Comparison of ENCODE assay signal across 9 cellular contexts in genomic region chr13:21060827-21061076, GRCh38. TPM values are rescaled to one million over a fixed set of nuclear protein-coding genes. Genes with fewer than 3 reads are reported as not detected.
A peak's percentile ranks its signal among the peaks of the same experiment; 100 is the strongest.
DNase-seq lines count a peak whose midpoint lies in the region; FAIRE-seq and TF ChIP-seq lines count a peak whose summit lies in the region.
"Had no signal": no experiment of that assay in that cellular context is flagged by ENCODE, and none has a peak within 500 bp of the region (broad histone marks: within the 10 kb centered on the region; RNA-seq: fewer than 3 reads in every experiment).

No MANE protein-coding gene starts in this region.

- no peak for TF ChIP-seq POLR2A in endothelial cell of umbilical vein (IDR thresholded peaks at IDR 0.05; ENCODE audit: low read depth, low read length)

- H3K4me2 ChIP-seq in endothelial cell of umbilical vein (ENCODE audit: insufficient read depth, low read length) = no peak overlapping the region

- no peaks in the 10 kb centered on the region for H3K36me3 Mint-ChIP-seq in neural crest cell (ENCODE audit: low read depth)
- H3K36me3 Mint-ChIP-seq in activated T-helper 2 cell treated with anti-CD3 and anti-CD28 coated beads, Interferon-gamma antibody, Interleukin-2, Interleukin-4, amounts not matched to agents 10 μg/mL and 5 μg/mL and 100 μg/mL, durations not matched to agents 14 hours and 24 hours and 36 hours (ENCODE audit: low read depth) = no peaks in the 10 kb centered on the region

- H3K9me3 ChIP-seq in HUES6 (ENCODE audit: control insufficient read depth, insufficient read depth, low read depth, low read length) (no peaks in the 10 kb centered on the region), endothelial cell of umbilical vein (replicated peaks; ENCODE audit: control insufficient read depth, insufficient read depth, low read length) (no peaks in the 10 kb centered on the region)

- FAIRE-seq in endothelial cell of umbilical vein (lab: Jason Lieb, UNC) = no peak

- peak overlapping the region; percentile 83 for H3K27ac ChIP-seq in C4-2B
- H3K27ac ChIP-seq in HUES6 (ENCODE audit: low read depth, low read length) = peak overlapping the region; percentile 97; the same call in 1 of the 2 replicates
- peak overlapping the region; percentile 94 for H3K27ac ChIP-seq in endothelial cell of umbilical vein (ENCODE audit: insufficient read depth, low read depth, low read length)

- CTCF ChIA-PET in endothelial cell of umbilical vein (lab: Charles Lee) = interaction anchor here (1.0 to 4.3 kb wide), 6 partner anchors 17 to 117 kb away, joined by 3 to 22 read pairs (median 4); no protein-coding TSS in a partner anchor

- TF ChIP-seq CTCF in C4-2B (conservative IDR thresholded peaks at IDR 0.05) = no peak
- TF ChIP-seq CTCF in endothelial cell of umbilical vein (IDR thresholded peaks at IDR 0.05; ENCODE audit: extremely low read depth in 1 of 2, insufficient read depth in 1 of 2, low read depth in 1 of 2, low read length in 2 of 2) = no peak
- no peak for TF ChIP-seq CTCF in neural crest cell (conservative IDR thresholded peaks at IDR 0.05)

- intact Hi-C loops in endothelial cell of umbilical vein (cut with micrococcal nuclease) = loop anchor here (1.0 to 10.0 kb wide), 7 partner anchors 15 to 286 kb away; partner anchors contain the start of gene EEF1AKMT1
- intact Hi-C loops in activated T-helper 2 cell treated with anti-CD3 and anti-CD28 coated beads, Interferon-gamma antibody, Interleukin-2, Interleukin-4, amounts not matched to agents 10 μg/mL and 5 μg/mL and 100 μg/mL, durations not matched to agents 14 hours and 24 hours and 36 hours (cut with micrococcal nuclease) = loop anchor here (2.0 kb wide), 2 partner anchors 14 to 116 kb away; partner anchors contain the start of genes MRPL57 and SKA3

- H3K4me1 ChIP-seq in HUES6 (ENCODE audit: control insufficient read depth, insufficient read depth, low read length) = peaks cover 13% of the 10 kb centered on the region
- H3K4me1 ChIP-seq in endothelial cell of umbilical vein (ENCODE audit: control insufficient read depth, extremely low read depth, insufficient read depth, low read length) = peaks cover 39% of the 10 kb centered on the region

- H3K27me3 ChIP-seq in HUES6 (ENCODE audit: control insufficient read depth, insufficient read depth, low read length) (no peaks in the 10 kb centered on the region), endothelial cell of umbilical vein (ENCODE audit: control insufficient read depth in 2 of 2, insufficient read depth in 2 of 2, low read length in 2 of 2) (no peaks in the 10 kb centered on the region)

- POLR2A ChIA-PET in endothelial cell of umbilical vein (lab: Charles Lee) = interaction anchor here (0.5 to 1.4 kb wide), 2 partner anchors 14 to 91 kb away, joined by 8 to 11 read pairs; no protein-coding TSS in a partner anchor

- peak overlapping the region; percentile 93 for H3K9ac ChIP-seq in HUES6 (ENCODE audit: low read length)
- H3K9ac ChIP-seq in endothelial cell of umbilical vein (replicated peaks; ENCODE audit: extremely low read depth, insufficient read depth, low read length) = peak overlapping the region; percentile 100

- no peak overlapping the region for H3K4me3 Mint-ChIP-seq in neural crest cell
- no peak overlapping the region for H3K4me3 Mint-ChIP-seq in activated T-helper 2 cell treated with anti-CD3 and anti-CD28 coated beads, Interferon-gamma antibody, Interleukin-2, Interleukin-4, amounts not matched to agents 10 μg/mL and 5 μg/mL and 100 μg/mL, durations not matched to agents 14 hours and 24 hours and 36 hours (ENCODE audit: low read depth)

- H3K27me3 Mint-ChIP-seq in neural crest cell (ENCODE audit: low read depth) = no peaks in the 10 kb centered on the region
- H3K27me3 Mint-ChIP-seq in activated T-helper 2 cell treated with anti-CD3 and anti-CD28 coated beads, Interferon-gamma antibody, Interleukin-2, Interleukin-4, amounts not matched to agents 10 μg/mL and 5 μg/mL and 100 μg/mL, durations not matched to agents 14 hours and 24 hours and 36 hours (ENCODE audit: low read depth) = peaks cover 39% of the 10 kb centered on the region
- H3K27me3 Mint-ChIP-seq: activated T-helper 17 cell treated with anti-CD3 and anti-CD28 coated beads, Interleukin-2, amount 50 U/mL, for 72 hours had no signal

- BruUV-seq in endothelial cell of umbilical vein (replicated peaks; lab: Mats Ljungman, UMichigan) = no TSS peak

- H3K4me1 Mint-ChIP-seq in neural crest cell = peaks cover 28% of the 10 kb centered on the region
- H3K4me1 Mint-ChIP-seq in activated T-helper 2 cell treated with anti-CD3 and anti-CD28 coated beads, Interferon-gamma antibody, Interleukin-2, Interleukin-4, amounts not matched to agents 10 μg/mL and 5 μg/mL and 100 μg/mL, durations not matched to agents 14 hours and 24 hours and 36 hours (ENCODE audit: low read depth) = peaks cover 4% of the 10 kb centered on the region

- H3K9me1 ChIP-seq in endothelial cell of umbilical vein (replicated peaks; ENCODE audit: control insufficient read depth, extremely low read depth, insufficient read depth, low read length) = no peaks in the 10 kb centered on the region

- DNase-seq in endothelial cell of umbilical vein (ENCODE audit: low read depth, low spot score) = peak; percentile 12
- DNase-seq in neural crest cell (ENCODE audit: low read depth, low spot score) = peak; percentile 30
- no peak for DNase-seq in activated T-helper 2 cell treated with anti-CD3 and anti-CD28 coated beads, Interferon-gamma antibody, Interleukin-2, Interleukin-4, amounts not matched to agents 10 μg/mL and 5 μg/mL and 100 μg/mL, durations not matched to agents 14 hours and 24 hours and 36 hours (ENCODE audit: low spot score)
- no peak for DNase-seq in effector CD4-positive, alpha-beta T cell
- DNase-seq in stimulated activated CD8-positive, alpha-beta memory T cell treated with anti-CD3 and anti-CD28 coated beads, Interleukin-4, amount 100 ng/mL, for 48 hours = no peak
- DNase-seq in mucosa of gallbladder (ENCODE audit: low spot score) = no peak

- peaks cover 54% of the 10 kb centered on the region for H3K79me2 ChIP-seq in endothelial cell of umbilical vein (ENCODE audit: control insufficient read depth, insufficient read depth, low read length)

- H3K36me3 ChIP-seq in HUES6 (ENCODE audit: control insufficient read depth, insufficient read depth, low read length) = peaks cover 5% of the 10 kb centered on the region; the same call in 1 of the 2 replicates
- H3K36me3 ChIP-seq in endothelial cell of umbilical vein (ENCODE audit: control insufficient read depth in 2 of 2, extremely low read depth in 1 of 2, insufficient read depth in 2 of 2, low read length in 2 of 2) = peaks cover 0 to 2% of the 10 kb centered on the region in 2 experiments

- H3K27ac Mint-ChIP-seq in neural crest cell (ENCODE audit: unreplicated experiment) = no peak overlapping the region
- no peak overlapping the region for H3K27ac Mint-ChIP-seq in activated T-helper 2 cell treated with anti-CD3 and anti-CD28 coated beads, Interferon-gamma antibody, Interleukin-2, Interleukin-4, amounts not matched to agents 10 μg/mL and 5 μg/mL and 100 μg/mL, durations not matched to agents 14 hours and 24 hours and 36 hours

- H4K20me1 ChIP-seq in endothelial cell of umbilical vein (replicated peaks; ENCODE audit: control insufficient read depth, extremely low read depth, insufficient read depth, low read length) = peaks cover 8% of the 10 kb centered on the region

- dilution Hi-C loops in endothelial cell of umbilical vein (cut with MboI; ENCODE audit: extremely low pct_ligation_motif_present, low sequenced_read_pairs) = no loop called here

- H2AFZ ChIP-seq in endothelial cell of umbilical vein (ENCODE audit: low read depth, low read length) = no peak overlapping the region

- peak overlapping the region; percentile 98 for H3K4me3 ChIP-seq in HUES6 (ENCODE audit: low read depth, low read length)
- peak overlapping the region; percentile 93 to 99 (median 97) for H3K4me3 ChIP-seq in endothelial cell of umbilical vein (replicated peaks in 1 of 3; ENCODE audit: insufficient read depth in 1 of 3, low read depth in 1 of 3, low read length in 3 of 3)

- no peaks in the 10 kb centered on the region for H3K9me3 Mint-ChIP-seq in neural crest cell
- H3K9me3 Mint-ChIP-seq in activated T-helper 2 cell treated with anti-CD3 and anti-CD28 coated beads, Interferon-gamma antibody, Interleukin-2, Interleukin-4, amounts not matched to agents 10 μg/mL and 5 μg/mL and 100 μg/mL, durations not matched to agents 14 hours and 24 hours and 36 hours = no peaks in the 10 kb centered on the region
- H3K9me3 Mint-ChIP-seq: activated T-helper 17 cell treated with anti-CD3 and anti-CD28 coated beads, Interleukin-2, amount 50 U/mL, for 72 hours had no signal

TF ChIP-seq in endothelial cell of umbilical vein, 7 proteins besides CTCF, POLR2A, EP300 and RAD21:
- no peak for TF ChIP-seq GATA2 (IDR thresholded peaks at IDR 0.05; ENCODE audit: insufficient read depth, insufficient read length, low read depth, low read length)
- TF ChIP-seq MYC (IDR thresholded peaks at IDR 0.05; ENCODE audit: low read depth, low read length) = no peak
- TF ChIP-seq POLR2AphosphoS5 (IDR thresholded peaks at IDR 0.05; ENCODE audit: insufficient read depth, low read depth, low read length) = no peak
- no peak for TF ChIP-seq JUN (IDR thresholded peaks at IDR 0.05; ENCODE audit: borderline replicate concordance, insufficient read depth, insufficient read length, low read depth)
- no peak for TF ChIP-seq EZH2 (IDR thresholded peaks at IDR 0.05; ENCODE audit: borderline replicate concordance, low read depth, low read length, severe bottlenecking)
- no peak for TF ChIP-seq FOS (IDR thresholded peaks at IDR 0.05; ENCODE audit: borderline replicate concordance, insufficient read depth, low read length)
- no peak for TF ChIP-seq MAX (IDR thresholded peaks at IDR 0.05; ENCODE audit: insufficient read depth, insufficient read length)

RNA-seq across cellular contexts. Expression of gene LATS2, which starts 0.6 kb away (rescaled TPM):
- total RNA-seq in endothelial cell of umbilical vein (65.7 and 67.6 TPM in 2 replicates), neural crest cell (22.9 and 26.2 TPM in 2 replicates), mucosa of gallbladder (35.1 TPM)
- polyA plus RNA-seq in endothelial cell of umbilical vein = 25.4 and 33.5 TPM in 2 replicates
- polyA plus RNA-seq in endothelial cell of umbilical vein (2011; cell fraction: cytosol; rRNA removed) = 27.0 and 33.0 TPM in 2 replicates
- polyA plus RNA-seq in endothelial cell of umbilical vein (2011; cell fraction: nucleus; rRNA removed) = 42.0 and 42.2 TPM in 2 replicates
- 48.9 and 49.6 TPM in 2 replicates for polyA plus RNA-seq in endothelial cell of umbilical vein (2012)
- polyA minus RNA-seq in endothelial cell of umbilical vein = 44.9 and 45.7 TPM in 2 replicates
- polyA minus RNA-seq in endothelial cell of umbilical vein (2011; cell fraction: cytosol; rRNA and poly(A)+ RNA removed) = 17.7 TPM
- 33.7 and 49.2 TPM in 2 replicates for polyA minus RNA-seq in endothelial cell of umbilical vein (2011; cell fraction: nucleus; rRNA and poly(A)+ RNA removed)
- 2.6 and 2.7 TPM in 2 replicates for total RNA-seq in activated T-helper 2 cell treated with anti-CD3 and anti-CD28 coated beads, Interferon-gamma antibody, Interleukin-2, Interleukin-4, amounts not matched to agents 10 μg/mL and 5 μg/mL and 100 μg/mL, durations not matched to agents 14 hours and 24 hours and 36 hours

Comparison
In these comparisons a context has a peak if more than half of its experiments do, and no peak if none do; other contexts are left out.
1. DNase-seq: peak in endothelial cell of umbilical vein (single experiment) and neural crest cell (single experiment); none in activated T-helper 2 cell treated with anti-CD3 and anti-CD28 coated beads, Interferon-gamma antibody, Interleukin-2, Interleukin-4, amounts not matched to agents 10 μg/mL and 5 μg/mL and 100 μg/mL, durations not matched to agents 14 hours and 24 hours and 36 hours (single experiment), effector CD4-positive, alpha-beta T cell (single experiment), stimulated activated CD8-positive, alpha-beta memory T cell treated with anti-CD3 and anti-CD28 coated beads, Interleukin-4, amount 100 ng/mL, for 48 hours (single experiment) and mucosa of gallbladder (single experiment).
2. Peak in every context shown above with its lines, with median percentiles within 50 percentile points of each other: H3K27ac ChIP-seq.